In the genomic region with DNA sequence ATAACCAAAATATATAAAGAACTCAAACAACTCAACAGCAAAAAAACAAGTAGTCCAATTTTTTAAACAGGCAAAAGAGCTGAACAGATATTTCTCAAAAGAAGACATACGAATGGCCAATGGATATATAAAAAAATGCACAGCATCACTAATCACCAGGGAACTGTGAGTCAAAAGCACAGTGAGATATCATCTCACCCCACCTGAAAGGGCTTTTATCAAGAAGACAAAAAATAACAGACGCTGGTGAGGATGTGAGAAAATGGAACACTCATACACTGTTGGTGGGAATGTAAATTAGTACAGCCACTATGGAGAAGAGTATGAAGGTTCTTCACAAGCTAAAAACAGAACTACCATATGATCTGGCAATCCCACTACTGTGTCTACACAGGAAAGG, we compare ENCODE assay signal across 1 cellular context.
TF ChIP-seq lines count a peak whose summit lies in the region.

No MANE protein-coding gene starts in this region.

TF ChIP-seq in GM23338, 12 proteins besides CTCF, POLR2A, EP300 and RAD21 (continued from another document):
- TF ChIP-seq, protein P1, sequence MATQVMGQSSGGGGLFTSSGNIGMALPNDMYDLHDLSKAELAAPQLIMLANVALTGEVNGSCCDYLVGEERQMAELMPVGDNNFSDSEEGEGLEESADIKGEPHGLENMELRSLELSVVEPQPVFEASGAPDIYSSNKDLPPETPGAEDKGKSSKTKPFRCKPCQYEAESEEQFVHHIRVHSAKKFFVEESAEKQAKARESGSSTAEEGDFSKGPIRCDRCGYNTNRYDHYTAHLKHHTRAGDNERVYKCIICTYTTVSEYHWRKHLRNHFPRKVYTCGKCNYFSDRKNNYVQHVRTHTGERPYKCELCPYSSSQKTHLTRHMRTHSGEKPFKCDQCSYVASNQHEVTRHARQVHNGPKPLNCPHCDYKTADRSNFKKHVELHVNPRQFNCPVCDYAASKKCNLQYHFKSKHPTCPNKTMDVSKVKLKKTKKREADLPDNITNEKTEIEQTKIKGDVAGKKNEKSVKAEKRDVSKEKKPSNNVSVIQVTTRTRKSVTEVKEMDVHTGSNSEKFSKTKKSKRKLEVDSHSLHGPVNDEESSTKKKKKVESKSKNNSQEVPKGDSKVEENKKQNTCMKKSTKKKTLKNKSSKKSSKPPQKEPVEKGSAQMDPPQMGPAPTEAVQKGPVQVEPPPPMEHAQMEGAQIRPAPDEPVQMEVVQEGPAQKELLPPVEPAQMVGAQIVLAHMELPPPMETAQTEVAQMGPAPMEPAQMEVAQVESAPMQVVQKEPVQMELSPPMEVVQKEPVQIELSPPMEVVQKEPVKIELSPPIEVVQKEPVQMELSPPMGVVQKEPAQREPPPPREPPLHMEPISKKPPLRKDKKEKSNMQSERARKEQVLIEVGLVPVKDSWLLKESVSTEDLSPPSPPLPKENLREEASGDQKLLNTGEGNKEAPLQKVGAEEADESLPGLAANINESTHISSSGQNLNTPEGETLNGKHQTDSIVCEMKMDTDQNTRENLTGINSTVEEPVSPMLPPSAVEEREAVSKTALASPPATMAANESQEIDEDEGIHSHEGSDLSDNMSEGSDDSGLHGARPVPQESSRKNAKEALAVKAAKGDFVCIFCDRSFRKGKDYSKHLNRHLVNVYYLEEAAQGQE (IDR thresholded peaks at IDR 0.05; ENCODE audit: unreplicated experiment) = no peak
- no peak for TF ChIP-seq STAT1 (IDR thresholded peaks at IDR 0.05; ENCODE audit: unreplicated experiment)
- no peak for TF ChIP-seq ZNF331 (CRISPR knock-in tag; IDR thresholded peaks at IDR 0.05; ENCODE audit: low read depth)
- no peak for TF ChIP-seq CREB1 (CRISPR knock-in tag; IDR thresholded peaks at IDR 0.05; ENCODE audit: low read depth)
- TF ChIP-seq, protein P2, sequence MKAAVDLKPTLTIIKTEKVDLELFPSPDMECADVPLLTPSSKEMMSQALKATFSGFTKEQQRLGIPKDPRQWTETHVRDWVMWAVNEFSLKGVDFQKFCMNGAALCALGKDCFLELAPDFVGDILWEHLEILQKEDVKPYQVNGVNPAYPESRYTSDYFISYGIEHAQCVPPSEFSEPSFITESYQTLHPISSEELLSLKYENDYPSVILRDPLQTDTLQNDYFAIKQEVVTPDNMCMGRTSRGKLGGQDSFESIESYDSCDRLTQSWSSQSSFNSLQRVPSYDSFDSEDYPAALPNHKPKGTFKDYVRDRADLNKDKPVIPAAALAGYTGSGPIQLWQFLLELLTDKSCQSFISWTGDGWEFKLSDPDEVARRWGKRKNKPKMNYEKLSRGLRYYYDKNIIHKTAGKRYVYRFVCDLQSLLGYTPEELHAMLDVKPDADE (IDR thresholded peaks at IDR 0.05) = no peak
- no peak for TF ChIP-seq NANOG (IDR thresholded peaks at IDR 0.05; ENCODE audit: borderline replicate concordance)
- TF ChIP-seq, protein P3, sequence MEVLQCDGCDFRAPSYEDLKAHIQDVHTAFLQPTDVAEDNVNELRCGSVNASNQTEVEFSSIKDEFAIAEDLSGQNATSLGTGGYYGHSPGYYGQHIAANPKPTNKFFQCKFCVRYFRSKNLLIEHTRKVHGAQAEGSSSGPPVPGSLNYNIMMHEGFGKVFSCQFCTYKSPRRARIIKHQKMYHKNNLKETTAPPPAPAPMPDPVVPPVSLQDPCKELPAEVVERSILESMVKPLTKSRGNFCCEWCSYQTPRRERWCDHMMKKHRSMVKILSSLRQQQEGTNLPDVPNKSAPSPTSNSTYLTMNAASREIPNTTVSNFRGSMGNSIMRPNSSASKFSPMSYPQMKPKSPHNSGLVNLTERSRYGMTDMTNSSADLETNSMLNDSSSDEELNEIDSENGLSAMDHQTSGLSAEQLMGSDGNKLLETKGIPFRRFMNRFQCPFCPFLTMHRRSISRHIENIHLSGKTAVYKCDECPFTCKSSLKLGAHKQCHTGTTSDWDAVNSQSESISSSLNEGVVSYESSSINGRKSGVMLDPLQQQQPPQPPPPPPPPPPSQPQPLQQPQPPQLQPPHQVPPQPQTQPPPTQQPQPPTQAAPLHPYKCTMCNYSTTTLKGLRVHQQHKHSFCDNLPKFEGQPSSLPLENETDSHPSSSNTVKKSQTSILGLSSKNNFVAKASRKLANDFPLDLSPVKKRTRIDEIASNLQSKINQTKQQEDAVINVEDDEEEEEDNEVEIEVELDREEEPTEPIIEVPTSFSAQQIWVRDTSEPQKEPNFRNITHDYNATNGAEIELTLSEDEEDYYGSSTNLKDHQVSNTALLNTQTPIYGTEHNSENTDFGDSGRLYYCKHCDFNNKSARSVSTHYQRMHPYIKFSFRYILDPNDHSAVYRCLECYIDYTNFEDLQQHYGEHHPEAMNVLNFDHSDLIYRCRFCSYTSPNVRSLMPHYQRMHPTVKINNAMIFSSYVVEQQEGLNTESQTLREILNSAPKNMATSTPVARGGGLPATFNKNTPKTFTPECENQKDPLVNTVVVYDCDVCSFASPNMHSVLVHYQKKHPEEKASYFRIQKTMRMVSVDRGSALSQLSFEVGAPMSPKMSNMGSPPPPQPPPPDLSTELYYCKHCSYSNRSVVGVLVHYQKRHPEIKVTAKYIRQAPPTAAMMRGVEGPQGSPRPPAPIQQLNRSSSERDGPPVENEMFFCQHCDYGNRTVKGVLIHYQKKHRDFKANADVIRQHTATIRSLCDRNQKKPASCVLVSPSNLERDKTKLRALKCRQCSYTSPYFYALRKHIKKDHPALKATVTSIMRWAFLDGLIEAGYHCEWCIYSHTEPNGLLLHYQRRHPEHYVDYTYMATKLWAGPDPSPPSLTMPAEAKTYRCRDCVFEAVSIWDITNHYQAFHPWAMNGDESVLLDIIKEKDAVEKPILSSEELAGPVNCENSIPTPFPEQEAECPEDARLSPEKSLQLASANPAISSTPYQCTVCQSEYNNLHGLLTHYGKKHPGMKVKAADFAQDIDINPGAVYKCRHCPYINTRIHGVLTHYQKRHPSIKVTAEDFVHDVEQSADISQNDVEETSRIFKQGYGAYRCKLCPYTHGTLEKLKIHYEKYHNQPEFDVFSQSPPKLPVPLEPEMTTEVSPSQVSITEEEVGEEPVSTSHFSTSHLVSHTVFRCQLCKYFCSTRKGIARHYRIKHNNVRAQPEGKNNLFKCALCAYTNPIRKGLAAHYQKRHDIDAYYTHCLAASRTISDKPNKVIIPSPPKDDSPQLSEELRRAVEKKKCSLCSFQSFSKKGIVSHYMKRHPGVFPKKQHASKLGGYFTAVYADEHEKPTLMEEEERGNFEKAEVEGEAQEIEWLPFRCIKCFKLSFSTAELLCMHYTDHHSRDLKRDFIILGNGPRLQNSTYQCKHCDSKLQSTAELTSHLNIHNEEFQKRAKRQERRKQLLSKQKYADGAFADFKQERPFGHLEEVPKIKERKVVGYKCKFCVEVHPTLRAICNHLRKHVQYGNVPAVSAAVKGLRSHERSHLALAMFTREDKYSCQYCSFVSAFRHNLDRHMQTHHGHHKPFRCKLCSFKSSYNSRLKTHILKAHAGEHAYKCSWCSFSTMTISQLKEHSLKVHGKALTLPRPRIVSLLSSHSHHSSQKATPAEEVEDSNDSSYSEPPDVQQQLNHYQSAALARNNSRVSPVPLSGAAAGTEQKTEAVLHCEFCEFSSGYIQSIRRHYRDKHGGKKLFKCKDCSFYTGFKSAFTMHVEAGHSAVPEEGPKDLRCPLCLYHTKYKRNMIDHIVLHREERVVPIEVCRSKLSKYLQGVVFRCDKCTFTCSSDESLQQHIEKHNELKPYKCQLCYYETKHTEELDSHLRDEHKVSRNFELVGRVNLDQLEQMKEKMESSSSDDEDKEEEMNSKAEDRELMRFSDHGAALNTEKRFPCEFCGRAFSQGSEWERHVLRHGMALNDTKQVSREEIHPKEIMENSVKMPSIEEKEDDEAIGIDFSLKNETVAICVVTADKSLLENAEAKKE (CRISPR knock-in tag; IDR thresholded peaks at IDR 0.05) = no peak
- no peak for TF ChIP-seq JUNB (IDR thresholded peaks at IDR 0.05; ENCODE audit: unreplicated experiment)
- no peak for TF ChIP-seq ZNF114 (CRISPR knock-in tag; IDR thresholded peaks at IDR 0.05)
- TF ChIP-seq EZH2phosphoT487 (IDR thresholded peaks at IDR 0.05; ENCODE audit: unreplicated experiment) = no peak
